Comparison of ENCODE assay signal across 11 cellular contexts in the genomic region with DNA sequence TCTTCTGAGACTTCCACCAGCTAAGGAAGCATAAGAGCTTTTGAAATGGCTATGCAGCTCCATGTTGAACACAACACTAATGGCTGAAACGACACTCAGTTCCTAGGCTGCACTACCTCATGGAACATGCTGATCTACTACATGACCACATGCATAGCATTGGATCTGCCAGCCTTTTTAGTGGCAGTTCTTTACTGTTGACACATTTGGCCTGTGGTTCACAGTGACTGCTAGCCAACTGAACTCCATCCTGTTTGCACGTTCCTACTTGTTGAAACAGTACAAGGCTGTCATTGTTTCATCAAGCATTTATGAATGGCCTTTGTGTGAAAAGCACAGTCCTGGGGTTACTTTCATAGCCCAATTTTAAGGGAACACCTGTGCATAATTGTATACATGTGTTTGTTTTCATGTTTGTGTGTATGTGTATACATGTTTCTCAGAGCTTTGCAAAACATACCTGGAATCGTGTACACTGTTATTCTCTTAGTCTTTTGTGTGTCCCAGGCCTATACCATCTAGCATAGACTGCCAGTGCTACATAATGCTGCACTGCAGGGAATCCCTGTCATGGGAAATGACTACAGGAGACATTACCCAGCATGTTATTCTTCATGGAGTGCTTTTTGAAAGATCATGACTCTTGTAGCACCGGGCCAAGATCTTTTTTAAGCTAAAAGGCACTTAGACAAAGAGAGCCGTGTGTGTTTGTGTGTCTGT.
DNase-seq lines count a peak whose midpoint lies in the region; ATAC-seq and TF ChIP-seq lines count a peak whose summit lies in the region.
"Had no signal": no experiment of that assay in that cellular context is flagged by ENCODE, and none has a peak within 500 bp of the region (broad histone marks: within the 10 kb centered on the region; RNA-seq: fewer than 3 reads in every experiment).

No MANE protein-coding gene starts in this region.

- H3K4me3 ChIP-seq in PC-3 (ENCODE audit: low read length) (no peak overlapping the region), upper lobe of right lung (no peak overlapping the region)
- H3K4me3 ChIP-seq: esophagus muscularis mucosa, lung, spleen had no signal

- no peaks in the 10 kb centered on the region for H3K9me3 ChIP-seq in PC-3 (ENCODE audit: low read length)
- no peaks in the 10 kb centered on the region for H3K9me3 ChIP-seq in upper lobe of right lung
- H3K9me3 ChIP-seq: esophagus muscularis mucosa, spleen had no signal

- intact Hi-C loops in PC-3 (cut with micrococcal nuclease) = loop anchor here (1.0 to 10.0 kb wide), 6 partner anchors 26 to 1928 kb away; no protein-coding TSS in a partner anchor
- intact Hi-C loops in sciatic nerve (cut with DNase I) = no loop called here
- intact Hi-C loops in upper lobe of right lung (cut with DNase I) = no loop called here

- H3K36me3 ChIP-seq in PC-3 (ENCODE audit: low read depth, low read length) (no peaks in the 10 kb centered on the region), upper lobe of right lung (no peaks in the 10 kb centered on the region)
- H3K36me3 ChIP-seq: esophagus muscularis mucosa, spleen had no signal

- CTCF ChIA-PET in PC-3 (lab: Charles Lee) = interaction anchor here (0.5 to 0.7 kb wide), 2 partner anchors 430 to 1300 kb away, joined by 3 to 4 read pairs; no protein-coding TSS in a partner anchor

- H3K27me3 ChIP-seq in PC-3 (ENCODE audit: low read length) (no peaks in the 10 kb centered on the region), upper lobe of right lung (no peaks in the 10 kb centered on the region)
- H3K27me3 ChIP-seq: esophagus muscularis mucosa, spleen had no signal

- H3K9me2 ChIP-seq in PC-3 (replicated peaks; ENCODE audit: low read length) = no peaks in the 10 kb centered on the region

- H3K4me2 ChIP-seq in PC-3 (ENCODE audit: low read length) = peak overlapping the region; percentile 34

- H3F3A ChIP-seq in PC-3 (ENCODE audit: low read length, unreplicated experiment) = no peaks in the 10 kb centered on the region

- H2AFZ ChIP-seq in PC-3 (ENCODE audit: low read length) = peak overlapping the region; percentile 19

- peak overlapping the region; percentile 41 for H3K27ac ChIP-seq in PC-3 (ENCODE audit: low read length)
- H3K27ac ChIP-seq in upper lobe of right lung = no peak overlapping the region
- H3K27ac ChIP-seq: esophagus muscularis mucosa, spleen had no signal

- POLR2A ChIA-PET in PC-3 (lab: Charles Lee; ENCODE audit: unreplicated experiment) = interaction anchor here (0.5 to 0.6 kb wide), 2 partner anchors 286 to 1219 kb away, joined by 3 to 6 read pairs; no protein-coding TSS in a partner anchor

- TSS peak; percentile 87 for BruUV-seq in PC-3 (replicated peaks; lab: Mats Ljungman, UMichigan)

- no peaks in the 10 kb centered on the region for H4K20me1 ChIP-seq in PC-3 (ENCODE audit: low read length)

- H3K4me1 ChIP-seq in PC-3 (ENCODE audit: insufficient read depth, low read length) (peaks cover 19% of the 10 kb centered on the region), upper lobe of right lung (no peaks in the 10 kb centered on the region)
- H3K4me1 ChIP-seq: spleen had no signal

- DNase-seq in NCI-H1694 (lab: John Stamatoyannopoulos, UW) (peak; percentile 7), NCI-H1694 treated with DMSO at 0.1 percent for 48 hours (lab: John Stamatoyannopoulos, UW) (no peak), PC-3 (peak; percentile 84), globus pallidus (ENCODE audit: low spot score) (peak; percentile 80), sciatic nerve (ENCODE audit: low spot score) (no peak), upper lobe of right lung (no peak), GM20000 (ENCODE audit: low spot score) (no peak), epidermal melanocyte (ENCODE audit: insufficient read length, low spot score) (no peak)
- DNase-seq: spleen had no signal

- H3K9ac ChIP-seq in PC-3 (ENCODE audit: low read length) = no peak overlapping the region

- H3K79me2 ChIP-seq in PC-3 (ENCODE audit: low read length) = no peaks in the 10 kb centered on the region

- no peak for TF ChIP-seq CTCF in PC-3 (conservative IDR thresholded peaks at IDR 0.05; ENCODE audit: low read depth, low read length)
- no peak for TF ChIP-seq CTCF in upper lobe of right lung (IDR thresholded peaks at IDR 0.05)
- TF ChIP-seq CTCF in GM20000 (IDR thresholded peaks at IDR 0.05; ENCODE audit: extremely low read depth, missing control alignments) = no peak

- ATAC-seq in PC-3 (peak; percentile 82), sciatic nerve (peak; percentile 77), upper lobe of right lung (no peak)

Comparison
In these comparisons a context has a peak if more than half of its experiments do, and no peak if none do; other contexts are left out.
1. DNase-seq: peak in NCI-H1694 (single experiment), PC-3 (single experiment) and globus pallidus (single experiment); none in NCI-H1694 treated with DMSO at 0.1 percent for 48 hours (single experiment), sciatic nerve (single experiment), upper lobe of right lung (single experiment), GM20000 (single experiment) and epidermal melanocyte (single experiment).